20 cellular contexts compared by ENCODE assay signal in the genomic region with DNA sequence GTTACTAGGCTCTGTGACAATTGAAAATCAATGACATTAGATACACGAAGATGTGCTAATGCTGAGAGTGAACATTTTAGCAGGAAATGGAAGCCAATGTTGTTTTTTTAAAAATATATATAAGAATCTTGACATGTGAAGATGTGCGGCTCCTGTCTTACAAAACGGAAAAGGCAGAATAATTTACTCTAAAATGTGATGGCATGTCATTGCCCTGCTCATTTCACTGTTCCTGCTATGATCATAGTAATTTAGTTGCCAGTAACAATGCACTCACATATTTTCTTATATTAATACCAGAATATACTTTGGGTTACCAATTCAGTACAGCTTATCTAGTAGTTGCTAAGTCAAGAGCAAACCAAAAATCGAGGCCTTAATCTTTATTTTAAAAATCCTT.
"Had no signal": no experiment of that assay in that cellular context is flagged by ENCODE, and none has a peak within 500 bp of the region (broad histone marks: within the 10 kb centered on the region; RNA-seq: fewer than 3 reads in every experiment).

No MANE protein-coding gene starts in this region.

- H3K4me3 ChIP-seq: MG63 had no signal

- DNase-seq: KBM-7, MG63, NCI-H1092, NCI-H1105 treated with DMSO at 0.1 percent for 48 hours, NCI-H1417 treated with DMSO at 0.1 percent for 48 hours, NCI-H146, NCI-H1694 treated with DMSO at 0.1 percent for 48 hours, NCI-H1930, NCI-H2081, NCI-H2107, NCI-H2227 treated with DMSO at 0.1 percent for 48 hours, NCI-H446, NCI-H510A, NCI-H524 treated with DMSO at 0.1 percent for 48 hours, NCI-H69, NCI-H774, PC-3, SHP77, SK-N-SH had no signal

- H3K27ac ChIP-seq: RWPE1 had no signal

- H3K9ac ChIP-seq: SK-N-SH had no signal

- H3K27me3 ChIP-seq: MG63 had no signal

- H3K36me3 ChIP-seq: MG63 had no signal

- H3K9me3 ChIP-seq: MG63, SK-N-SH had no signal

- H3K4me2 ChIP-seq: SK-N-SH had no signal
